Comparison of ENCODE assay signal across 8 cellular contexts in genomic region chr12:121802843-121803698, GRCh38. TPM values are rescaled to one million over a fixed set of nuclear protein-coding genes. Genes with fewer than 3 reads are reported as not detected.
DNase-seq lines count a peak whose midpoint lies in the region; ATAC-seq, FAIRE-seq and TF ChIP-seq lines count a peak whose summit lies in the region.

No MANE protein-coding gene starts in this region.

- H3K27ac ChIP-seq in suprapubic skin = peak overlapping the region; percentile 100

- TF ChIP-seq EP300 in suprapubic skin (IDR thresholded peaks at IDR 0.05) = no peak

- no peaks in the 10 kb centered on the region for H3K27me3 ChIP-seq in suprapubic skin

- H3K4me3 ChIP-seq in HFF-Myc (replicated peaks; ENCODE audit: low read depth, low read length) = peak overlapping the region; percentile 63
- H3K4me3 ChIP-seq in suprapubic skin = peak overlapping the region; percentile 89

- peaks cover 43 to 45% of the 10 kb centered on the region in 2 donors for H3K36me3 Mint-ChIP-seq in activated naive CD4-positive, alpha-beta T cell treated with anti-CD3 and anti-CD28 coated beads, Interleukin-2, amount 50 U/mL, for 72 hours

- FAIRE-seq in G401.6 (lab: Jason Lieb, UNC) = peak; percentile 98

- DNase-seq in HFF-Myc (ENCODE audit: extremely low read depth, low read depth) = peak; percentile 95
- peak; percentile 96 for DNase-seq in NCI-H1105 (lab: John Stamatoyannopoulos, UW)
- peak; percentile 87 to 89 for DNase-seq in activated naive CD4-positive, alpha-beta T cell treated with anti-CD3 and anti-CD28 coated beads, Interleukin-2, amount 50 U/mL, for 72 hours (ENCODE audit: low spot score in 2 of 2)
- peak; percentile 95 for DNase-seq in globus pallidus (ENCODE audit: low spot score)
- DNase-seq in non-pigmented ciliary epithelial cell (ENCODE audit: low read depth) = peak; percentile 86
- DNase-seq in suprapubic skin (ENCODE audit: low spot score in 2 of 2) = peak; percentile 94 to 95

- H3K9me3 Mint-ChIP-seq in activated naive CD4-positive, alpha-beta T cell treated with anti-CD3 and anti-CD28 coated beads, Interleukin-2, amount 50 U/mL, for 72 hours = no peaks in the 10 kb centered on the region

- peak overlapping the region; percentile 90 to 99 for H3K27ac Mint-ChIP-seq in activated naive CD4-positive, alpha-beta T cell treated with anti-CD3 and anti-CD28 coated beads, Interleukin-2, amount 50 U/mL, for 72 hours

- peaks cover 6% of the 10 kb centered on the region for H3K36me3 ChIP-seq in suprapubic skin

- 2% methylated on average over 42 of the region's 65 CpGs for WGBS in suprapubic skin

- TF ChIP-seq POLR2A in suprapubic skin (IDR thresholded peaks at IDR 0.05) = peak; percentile 91 to 95

- peaks cover 42% of the 10 kb centered on the region for H3K4me1 ChIP-seq in suprapubic skin

- H3K9me3 ChIP-seq in suprapubic skin = no peaks in the 10 kb centered on the region

- ATAC-seq in SK-N-SH treated with all-trans-retinoic acid at 6 μM for 48 hours = peak; percentile 60
- peak; percentile 57 to 74 for ATAC-seq in activated naive CD4-positive, alpha-beta T cell treated with anti-CD3 and anti-CD28 coated beads, Interleukin-2, amount 50 U/mL, for 72 hours

- no peak for TF ChIP-seq CTCF in HFF-Myc (IDR thresholded peaks at IDR 0.05; ENCODE audit: low read depth, low read length, missing control alignments)
- TF ChIP-seq CTCF in suprapubic skin (IDR thresholded peaks at IDR 0.05) = no peak

TF ChIP-seq in SK-N-SH treated with all-trans-retinoic acid at 6 μM for 48 hours, 23 proteins besides CTCF, POLR2A, EP300 and RAD21 (continues in another document):
- TF ChIP-seq TOX (CRISPR knock-in tag; IDR thresholded peaks at IDR 0.05; ENCODE audit: borderline replicate concordance) (0 out of 2 replicates have a peak, but pooled peaks have one; percentile 67), PPARA (CRISPR knock-in tag; IDR thresholded peaks at IDR 0.05; ENCODE audit: borderline replicate concordance) (no peak), RARB (CRISPR knock-in tag; IDR thresholded peaks at IDR 0.05) (0 out of 2 replicates have a peak, but pooled peaks have one; percentile 51), ZFP30 (CRISPR knock-in tag; IDR thresholded peaks at IDR 0.05) (no peak), SNAI2 (CRISPR knock-in tag; IDR thresholded peaks at IDR 0.05) (no peak), ZNF565 (CRISPR knock-in tag; conservative IDR thresholded peaks at IDR 0.05; ENCODE audit: low read depth) (no peak), PATZ1 (CRISPR knock-in tag; IDR thresholded peaks at IDR 0.05; ENCODE audit: borderline replicate concordance) (no peak), ARNTL (CRISPR knock-in tag; IDR thresholded peaks at IDR 0.05; ENCODE audit: borderline replicate concordance, low read depth) (no peak), ZFP3 (CRISPR knock-in tag; IDR thresholded peaks at IDR 0.05) (no peak), CSRNP3 (CRISPR knock-in tag; IDR thresholded peaks at IDR 0.05) (no peak), ISL1 (CRISPR knock-in tag; IDR thresholded peaks at IDR 0.05) (no peak), OSR1 (CRISPR knock-in tag; IDR thresholded peaks at IDR 0.05) (no peak), ZNF8 (CRISPR knock-in tag; IDR thresholded peaks at IDR 0.05) (no peak), CSDC2 (CRISPR knock-in tag; IDR thresholded peaks at IDR 0.05) (no peak), BACH2 (CRISPR knock-in tag; IDR thresholded peaks at IDR 0.05; ENCODE audit: borderline replicate concordance) (no peak), CREB5 (CRISPR knock-in tag; IDR thresholded peaks at IDR 0.05; ENCODE audit: low read depth) (no peak), ESRRG (CRISPR knock-in tag; IDR thresholded peaks at IDR 0.05) (no peak), ZNF70 (CRISPR knock-in tag; IDR thresholded peaks at IDR 0.05) (no peak), TSHZ2 (CRISPR knock-in tag; IDR thresholded peaks at IDR 0.05) (0 out of 2 replicates have a peak, but pooled peaks have one; percentile 52)
- TF ChIP-seq, protein P1, sequence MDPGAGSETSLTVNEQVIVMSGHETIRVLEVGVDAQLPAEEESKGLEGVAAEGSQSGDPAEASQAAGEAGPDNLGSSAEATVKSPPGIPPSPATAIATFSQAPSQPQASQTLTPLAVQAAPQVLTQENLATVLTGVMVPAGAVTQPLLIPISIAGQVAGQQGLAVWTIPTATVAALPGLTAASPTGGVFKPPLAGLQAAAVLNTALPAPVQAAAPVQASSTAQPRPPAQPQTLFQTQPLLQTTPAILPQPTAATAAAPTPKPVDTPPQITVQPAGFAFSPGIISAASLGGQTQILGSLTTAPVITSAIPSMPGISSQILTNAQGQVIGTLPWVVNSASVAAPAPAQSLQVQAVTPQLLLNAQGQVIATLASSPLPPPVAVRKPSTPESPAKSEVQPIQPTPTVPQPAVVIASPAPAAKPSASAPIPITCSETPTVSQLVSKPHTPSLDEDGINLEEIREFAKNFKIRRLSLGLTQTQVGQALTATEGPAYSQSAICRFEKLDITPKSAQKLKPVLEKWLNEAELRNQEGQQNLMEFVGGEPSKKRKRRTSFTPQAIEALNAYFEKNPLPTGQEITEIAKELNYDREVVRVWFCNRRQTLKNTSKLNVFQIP (CRISPR knock-in tag; IDR thresholded peaks at IDR 0.05; ENCODE audit: borderline replicate concordance, low read depth) = no peak

RNA-seq across cellular contexts. Expression of gene SETD1B, which starts 0.7 kb away (rescaled TPM):
- 10 to 100 TPM; 13.8 to 16.7 TPM for total RNA-seq in activated naive CD4-positive, alpha-beta T cell treated with anti-CD3 and anti-CD28 coated beads, Interleukin-2, amount 50 U/mL, for 72 hours
- total RNA-seq in suprapubic skin = 10 to 100 TPM; 13.1 to 23.1 (median 19.5) TPM

RNA-seq across cellular contexts. Expression of gene RHOF, which starts 9.6 kb away (rescaled TPM):
- 10 to 100 TPM; 95.3 to 96.2 TPM for total RNA-seq in activated naive CD4-positive, alpha-beta T cell treated with anti-CD3 and anti-CD28 coated beads, Interleukin-2, amount 50 U/mL, for 72 hours
- total RNA-seq in suprapubic skin = 10 to 100 TPM in 3 of 4 donors, 1 to 10 TPM in 1; 6.6 to 20.4 (median 17.5) TPM

RNA-seq across cellular contexts. Expression of gene HPD, which starts 55.6 kb away (rescaled TPM):
- under 1 TPM in 1 of 2 donors, not detected in 1; 0.16 TPM for total RNA-seq in activated naive CD4-positive, alpha-beta T cell treated with anti-CD3 and anti-CD28 coated beads, Interleukin-2, amount 50 U/mL, for 72 hours
- total RNA-seq in suprapubic skin = 1 to 10 TPM in 1 of 4 donors, not detected in 3; 1.4 TPM

Comparison
In these comparisons a context has a peak if more than half of its experiments do, and no peak if none do; other contexts are left out.
1. Peak in every context shown above with its lines: DNase-seq, ATAC-seq, H3K4me3 ChIP-seq and H3K27ac ChIP-seq.
2. RNA of gene RHOF, which starts 9.6 kb away (total RNA-seq): 95.3 to 96.2 TPM in activated naive CD4-positive, alpha-beta T cell treated with anti-CD3 and anti-CD28 coated beads, Interleukin-2, amount 50 U/mL, for 72 hours; 6.6 to 20.4 TPM in suprapubic skin; every median in the first group is over 4 times any median in the second.